In the genomic region with DNA sequence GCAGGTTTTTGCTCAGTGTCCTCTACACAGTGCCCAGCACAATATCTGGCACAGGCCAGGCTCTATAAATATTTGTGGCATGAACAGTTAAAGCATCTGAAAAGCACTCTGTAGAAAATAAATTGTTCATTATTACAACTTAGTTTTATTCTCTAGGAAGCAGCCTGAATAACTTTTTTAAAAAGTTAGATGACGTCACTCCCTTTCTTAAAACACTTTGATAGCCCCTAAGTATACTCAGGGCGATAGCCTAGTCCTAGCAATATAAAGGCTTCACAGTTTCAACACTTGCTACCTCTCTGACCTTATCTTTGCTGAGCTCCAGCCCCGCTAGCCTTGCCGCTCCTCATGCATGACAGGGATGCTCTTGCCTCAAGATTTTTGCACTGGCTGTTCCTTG, we compare ENCODE assay signal across 35 cellular contexts.
"Had no signal": no experiment of that assay in that cellular context is flagged by ENCODE, and none has a peak within 500 bp of the region (broad histone marks: within the 10 kb centered on the region; RNA-seq: fewer than 3 reads in every experiment).

No MANE protein-coding gene starts in this region.

- H3K27me3 ChIP-seq: MG63 had no signal

- H3K4me3 ChIP-seq: MG63 had no signal

- H3K9me3 ChIP-seq: MG63 had no signal

- H3K36me3 ChIP-seq: MG63 had no signal

- DNase-seq: Karpas-422, Kasumi-1, MG63, MM.1S, MV-4-11, NCI-H1048, NCI-H1092, NCI-H1092 treated with DMSO at 0.1 percent for 48 hours, NCI-H1105, NCI-H1105 treated with DMSO at 0.1 percent for 48 hours, NCI-H1417, NCI-H1417 treated with DMSO at 0.1 percent for 48 hours, NCI-H1436, NCI-H1436 treated with DMSO at 0.1 percent for 48 hours, NCI-H146, NCI-H1694, NCI-H1694 treated with DMSO at 0.1 percent for 48 hours, NCI-H187, NCI-H187 treated with DMSO at 0.1 percent for 48 hours, NCI-H1930, NCI-H2029, NCI-H2029 treated with DMSO at 0.1 percent for 48 hours, NCI-H2081, NCI-H2081 treated with DMSO at 0.1 percent for 48 hours, NCI-H2107, NCI-H2171, NCI-H2171 treated with DMSO at 0.1 percent for 48 hours, NCI-H2227 treated with DMSO at 0.1 percent for 48 hours, NCI-H226, NCI-H345, NCI-H446, NCI-H446 treated with DMSO at 0.1 percent for 48 hours, NCI-H510A, NCI-H510A treated with DMSO at 0.1 percent for 48 hours, NCI-H524 had no signal
